Comparison of ENCODE assay signal across 1 cellular context in the genomic region with DNA sequence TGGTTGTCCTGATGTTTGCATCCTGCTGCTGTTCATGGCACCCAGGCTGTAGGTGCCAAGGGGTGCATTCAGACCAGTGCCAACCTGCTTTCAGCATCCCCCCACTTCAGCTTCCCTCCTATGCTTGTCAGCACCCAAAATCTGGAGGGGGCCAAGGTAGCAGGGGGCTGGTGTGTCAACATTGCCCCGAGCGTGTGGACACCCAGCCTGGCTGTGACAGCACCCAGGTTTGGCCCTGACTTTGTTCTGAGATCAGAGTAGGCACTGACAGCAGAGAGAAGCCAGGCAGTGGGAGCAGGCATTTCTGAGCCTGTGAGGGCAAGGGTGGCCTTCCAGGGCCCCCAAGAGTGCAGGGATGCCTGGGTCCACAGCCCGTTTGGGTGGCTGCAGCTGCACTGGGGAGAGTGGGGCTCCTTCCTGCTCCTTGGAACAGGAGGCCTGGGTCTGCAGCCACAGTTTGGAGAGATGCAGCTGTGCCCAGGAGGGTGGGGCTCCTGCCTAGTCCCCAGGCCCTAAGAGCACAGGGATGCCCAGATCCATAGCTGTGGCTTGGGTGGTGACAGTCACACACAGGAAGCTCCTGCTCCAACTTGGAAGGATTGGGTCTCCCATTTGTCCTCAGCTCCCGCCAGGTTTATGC.
TF ChIP-seq lines count a peak whose summit lies in the region.

No MANE protein-coding gene starts in this region.

TF ChIP-seq in H1, 55 proteins besides CTCF, POLR2A, EP300 and RAD21 (continued from another document):
- TF ChIP-seq, protein P1, sequence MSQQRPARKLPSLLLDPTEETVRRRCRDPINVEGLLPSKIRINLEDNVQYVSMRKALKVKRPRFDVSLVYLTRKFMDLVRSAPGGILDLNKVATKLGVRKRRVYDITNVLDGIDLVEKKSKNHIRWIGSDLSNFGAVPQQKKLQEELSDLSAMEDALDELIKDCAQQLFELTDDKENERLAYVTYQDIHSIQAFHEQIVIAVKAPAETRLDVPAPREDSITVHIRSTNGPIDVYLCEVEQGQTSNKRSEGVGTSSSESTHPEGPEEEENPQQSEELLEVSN (IDR thresholded peaks at IDR 0.05): peak; percentile 24; the same call in 1 of the 2 replicates
